In genomic region chr17:28716740-28717577, GRCh38 we compare ENCODE assay signal across 6 cellular contexts.
DNase-seq lines count a peak whose midpoint lies in the region; ATAC-seq and TF ChIP-seq lines count a peak whose summit lies in the region.

No MANE protein-coding gene starts in this region.

- TF ChIP-seq CTCF in RWPE2 (IDR thresholded peaks at IDR 0.05; ENCODE audit: poor library complexity, severe bottlenecking), result no peak

- H3K36me3 ChIP-seq in RWPE2 (ENCODE audit: low read depth), result peaks cover 49% of the 10 kb centered on the region

- peak; percentile 2; the same call in 1 of the 3 replicates for ATAC-seq in RWPE2 (ENCODE audit: low read depth)
- no peak for ATAC-seq in HG03095 (IDR thresholded peaks at IDR 0.05; ENCODE audit: unreplicated experiment)
- ATAC-seq in GM21423 (IDR thresholded peaks at IDR 0.05; ENCODE audit: unreplicated experiment), result no peak

- no peaks in the 10 kb centered on the region for H3K27me3 ChIP-seq in RWPE2 (ENCODE audit: insufficient read depth, poor library complexity, severe bottlenecking)

- DNase-seq in ACHN (peak; percentile 56), RWPE2 (ENCODE audit: low spot score) (no peak), islet precursor cell (peak; percentile 80), NCI-H146 treated with DMSO at 0.1 percent for 48 hours (lab: John Stamatoyannopoulos, UW; ENCODE audit: unreplicated experiment) (no peak)

- no peaks in the 10 kb centered on the region for H3K9me3 ChIP-seq in RWPE2 (ENCODE audit: severe bottlenecking)

- in situ Hi-C loops in ACHN (cut with HindIII; ENCODE audit: low pct_ligation_motif_present, low pct_unique_long_range_greater_than_20kb, low sequenced_read_pairs), result no loop called here

- peak overlapping the region; percentile 56 for H3K4me3 ChIP-seq in RWPE2 (ENCODE audit: severe bottlenecking)

- peaks cover 9% of the 10 kb centered on the region for H3K4me1 ChIP-seq in RWPE2 (ENCODE audit: insufficient read depth, poor library complexity, severe bottlenecking)

- H3K27ac ChIP-seq in RWPE2 (ENCODE audit: poor library complexity, severe bottlenecking), result peak overlapping the region; percentile 92

Comparison
In these comparisons a context has a peak if more than half of its experiments do, and no peak if none do; other contexts are left out.
1. DNase-seq: peak in ACHN (single experiment) and islet precursor cell (single experiment); none in RWPE2 (single experiment) and NCI-H146 treated with DMSO at 0.1 percent for 48 hours (single experiment).